ENCODE assay signal across 1 cellular context in the genomic region with DNA sequence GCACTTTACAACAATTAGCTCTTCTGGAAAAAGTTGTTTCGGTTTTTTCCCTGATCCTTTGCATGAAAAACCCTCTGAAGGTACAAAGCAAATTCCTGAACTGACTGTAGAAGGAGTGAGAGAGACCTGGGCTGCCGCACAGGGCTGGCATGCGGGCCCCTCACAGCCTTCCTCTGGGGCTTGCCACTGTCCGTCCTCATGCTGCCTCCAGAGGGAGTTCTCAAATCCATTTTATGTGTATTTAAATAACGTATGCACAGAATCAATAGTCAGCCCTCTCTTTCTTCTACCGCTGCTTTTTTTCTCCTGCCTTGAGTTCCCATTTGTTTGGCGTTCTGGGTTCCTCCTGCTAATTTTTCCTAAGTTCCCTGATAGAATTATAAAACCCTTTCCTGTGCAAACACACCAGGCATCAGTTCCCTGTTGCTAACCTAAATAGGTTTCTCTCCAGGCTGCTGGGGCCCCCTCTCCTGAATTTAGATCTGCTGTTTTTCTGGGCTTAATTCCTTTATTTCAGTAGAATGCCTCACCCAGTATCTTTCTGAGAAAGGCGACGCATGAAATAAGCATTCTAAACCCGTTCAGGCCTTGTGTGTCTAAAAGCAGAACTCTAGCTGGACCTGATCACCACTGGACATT.
TF ChIP-seq lines count a peak whose summit lies in the region.

No MANE protein-coding gene starts in this region.

TF ChIP-seq in GM23338, 12 proteins besides CTCF, POLR2A, EP300 and RAD21 (continued from another document):
- TF ChIP-seq ZNF462 (CRISPR knock-in tag; IDR thresholded peaks at IDR 0.05) = no peak
- TF ChIP-seq, protein P1, sequence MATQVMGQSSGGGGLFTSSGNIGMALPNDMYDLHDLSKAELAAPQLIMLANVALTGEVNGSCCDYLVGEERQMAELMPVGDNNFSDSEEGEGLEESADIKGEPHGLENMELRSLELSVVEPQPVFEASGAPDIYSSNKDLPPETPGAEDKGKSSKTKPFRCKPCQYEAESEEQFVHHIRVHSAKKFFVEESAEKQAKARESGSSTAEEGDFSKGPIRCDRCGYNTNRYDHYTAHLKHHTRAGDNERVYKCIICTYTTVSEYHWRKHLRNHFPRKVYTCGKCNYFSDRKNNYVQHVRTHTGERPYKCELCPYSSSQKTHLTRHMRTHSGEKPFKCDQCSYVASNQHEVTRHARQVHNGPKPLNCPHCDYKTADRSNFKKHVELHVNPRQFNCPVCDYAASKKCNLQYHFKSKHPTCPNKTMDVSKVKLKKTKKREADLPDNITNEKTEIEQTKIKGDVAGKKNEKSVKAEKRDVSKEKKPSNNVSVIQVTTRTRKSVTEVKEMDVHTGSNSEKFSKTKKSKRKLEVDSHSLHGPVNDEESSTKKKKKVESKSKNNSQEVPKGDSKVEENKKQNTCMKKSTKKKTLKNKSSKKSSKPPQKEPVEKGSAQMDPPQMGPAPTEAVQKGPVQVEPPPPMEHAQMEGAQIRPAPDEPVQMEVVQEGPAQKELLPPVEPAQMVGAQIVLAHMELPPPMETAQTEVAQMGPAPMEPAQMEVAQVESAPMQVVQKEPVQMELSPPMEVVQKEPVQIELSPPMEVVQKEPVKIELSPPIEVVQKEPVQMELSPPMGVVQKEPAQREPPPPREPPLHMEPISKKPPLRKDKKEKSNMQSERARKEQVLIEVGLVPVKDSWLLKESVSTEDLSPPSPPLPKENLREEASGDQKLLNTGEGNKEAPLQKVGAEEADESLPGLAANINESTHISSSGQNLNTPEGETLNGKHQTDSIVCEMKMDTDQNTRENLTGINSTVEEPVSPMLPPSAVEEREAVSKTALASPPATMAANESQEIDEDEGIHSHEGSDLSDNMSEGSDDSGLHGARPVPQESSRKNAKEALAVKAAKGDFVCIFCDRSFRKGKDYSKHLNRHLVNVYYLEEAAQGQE (IDR thresholded peaks at IDR 0.05; ENCODE audit: unreplicated experiment) = no peak
- no peak for TF ChIP-seq EZH2phosphoT487 (IDR thresholded peaks at IDR 0.05; ENCODE audit: unreplicated experiment)
- no peak for TF ChIP-seq STAT1 (IDR thresholded peaks at IDR 0.05; ENCODE audit: unreplicated experiment)
- no peak for TF ChIP-seq ZNF331 (CRISPR knock-in tag; IDR thresholded peaks at IDR 0.05; ENCODE audit: low read depth)
- TF ChIP-seq CREB1 (CRISPR knock-in tag; IDR thresholded peaks at IDR 0.05; ENCODE audit: low read depth) = no peak
